Comparison of ENCODE assay signal across 19 cellular contexts in the genomic region with DNA sequence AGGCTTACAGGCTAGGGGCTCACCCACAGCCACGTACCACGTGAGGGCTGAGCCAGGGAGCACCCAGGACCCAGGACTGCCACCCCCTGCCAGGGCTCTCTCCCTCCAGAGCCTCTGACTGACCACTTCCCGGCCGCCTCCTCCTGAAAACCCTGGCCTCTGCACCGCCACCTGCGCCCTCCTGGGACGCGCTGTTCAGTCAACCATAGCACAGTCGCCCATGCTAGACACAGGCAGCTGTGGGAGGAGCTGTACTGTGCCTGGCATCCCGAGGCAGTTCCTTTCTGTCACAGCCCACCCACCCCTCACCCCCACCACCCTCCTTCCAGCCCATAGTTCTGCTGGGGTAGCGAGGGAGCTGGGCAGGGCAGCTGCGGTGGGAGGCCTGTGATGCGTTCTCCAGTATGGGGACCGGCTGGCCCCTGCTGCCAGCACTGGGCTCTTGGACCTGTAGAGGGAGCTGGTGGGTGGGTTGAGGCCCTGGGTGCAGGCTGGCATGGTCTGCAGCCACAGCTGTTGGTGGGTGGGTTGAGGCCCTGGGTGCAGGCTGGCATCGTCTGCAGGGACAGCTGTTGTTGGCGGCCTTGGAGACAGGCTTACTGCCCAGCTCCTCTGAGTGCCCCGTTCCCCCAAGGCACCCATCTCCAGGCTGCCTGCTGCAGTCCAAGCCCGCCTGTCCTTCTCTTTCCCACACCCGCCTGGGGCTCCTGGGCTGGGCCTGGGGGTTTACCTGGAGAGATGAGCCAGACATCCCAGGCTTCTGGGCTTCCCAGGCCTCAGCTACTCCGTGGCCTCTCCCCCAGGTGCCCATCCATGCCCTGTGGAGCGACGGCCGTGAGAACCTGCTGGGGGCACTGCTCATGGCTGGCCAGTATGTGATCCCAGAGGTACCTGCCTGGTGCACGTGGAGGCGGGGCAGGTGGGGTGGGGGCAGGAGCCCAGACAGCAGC. TPM values are rescaled to one million over a fixed set of nuclear protein-coding genes. Genes with fewer than 3 reads are reported as not detected.
DNase-seq lines count a peak whose midpoint lies in the region; TF ChIP-seq lines count a peak whose summit lies in the region.
"Had no signal": no experiment of that assay in that cellular context is flagged by ENCODE, and none has a peak within 500 bp of the region (broad histone marks: within the 10 kb centered on the region; RNA-seq: fewer than 3 reads in every experiment).

No MANE protein-coding gene starts in this region.

- peaks cover 9 to 70% (median 60%) of the 10 kb centered on the region in 10 experiments; a peak in 18 of 20 replicates for H3K4me1 ChIP-seq in BLaER1 treated with 17β-estradiol and CSF1 and Interleukin-3, amounts not matched to agents 10 nM and 100 nM
- H3K4me1 ChIP-seq in HEK293 (ENCODE audit: control insufficient read depth, insufficient read depth, low read length): no peaks in the 10 kb centered on the region
- peaks cover 0 to 9% (median 0%) of the 10 kb centered on the region in 4 donors for H3K4me1 ChIP-seq in tibial artery

- H3K9me3 ChIP-seq in BLaER1 treated with 17β-estradiol and CSF1 and Interleukin-3, amounts not matched to agents 10 nM and 100 nM (replicated peaks in 1 of 11): peaks cover 3 to 28% (median 23%) of the 10 kb centered on the region in 11 experiments; a peak in 19 of 22 replicates
- no peaks in the 10 kb centered on the region for H3K9me3 ChIP-seq in HEK293 (ENCODE audit: control insufficient read depth, insufficient read depth, low read depth, low read length)
- no peaks in the 10 kb centered on the region for H3K9me3 ChIP-seq in WERI-Rb-1 (ENCODE audit: severe bottlenecking)
- H3K9me3 ChIP-seq in tibial artery: no peaks in the 10 kb centered on the region

- DNase-seq in WERI-Rb-1 (no peak), myocyte (ENCODE audit: low read depth) (peak; percentile 87), tibial artery (no peak), T-helper 2 cell (no peak), SK-N-DZ (ENCODE audit: low spot score) (no peak)
- no peak for DNase-seq in stimulated activated CD4-positive, alpha-beta T cell treated with anti-CD3 and anti-CD28 coated beads, Interleukin-12 subunit alpha, Interleukin-12 subunit beta, amount 100 ng/mL, for 4 hours
- DNase-seq: activated CD8-positive, alpha-beta T cell treated with anti-CD3 and anti-CD28 coated beads for 36 hours; activated naive CD4-positive, alpha-beta T cell; NCI-H1092 treated with DMSO at 0.1 percent for 48 hours; OCI-M1; stimulated activated CD4-positive, alpha-beta T cell treated with anti-CD3 and anti-CD28 coated beads, Interleukin-2, amount 100 ng/mL, for 24 hours had no signal

- TF ChIP-seq CTCF in HEK293 (tag by site-specific recombination; IDR thresholded peaks at IDR 0.05) (no peak), WERI-Rb-1 (IDR thresholded peaks at IDR 0.05; ENCODE audit: low read depth, low read length) (peak; percentile 61), tibial artery (IDR thresholded peaks at IDR 0.05) (no peak)

- peak overlapping the region in 4 of 11 experiments; percentile 7 to 27 (median 22); a peak in 2 of 22 replicates for H3K9ac ChIP-seq in BLaER1 treated with 17β-estradiol and CSF1 and Interleukin-3, amounts not matched to agents 10 nM and 100 nM
- H3K9ac ChIP-seq: parathyroid adenoma had no signal

- no peaks in the 10 kb centered on the region for H3K27me3 ChIP-seq in BLaER1 treated with 17β-estradiol and CSF1 and Interleukin-3, amounts not matched to agents 10 nM and 100 nM
- H3K27me3 ChIP-seq in WERI-Rb-1 (ENCODE audit: insufficient read depth, low read depth, severe bottlenecking): no peaks in the 10 kb centered on the region
- H3K27me3 ChIP-seq in tibial artery: peaks cover 0 to 58% of the 10 kb centered on the region in 2 donors

- POLR2A ChIA-PET in HEK293 (lab: Yijun Ruan, JAX): no interaction called here

- no peak overlapping the region for H3K4me3 ChIP-seq in BLaER1 treated with 17β-estradiol and CSF1 and Interleukin-3, amounts not matched to agents 10 nM and 100 nM
- H3K4me3 ChIP-seq in HEK293 (ENCODE audit: low read depth, low read length): no peak overlapping the region
- H3K4me3 ChIP-seq in WERI-Rb-1 (ENCODE audit: low read depth, low read length): no peak overlapping the region
- no peak overlapping the region for H3K4me3 ChIP-seq in tibial artery
- H3K4me3 ChIP-seq: lung had no signal

- H4K20me1 ChIP-seq in BLaER1 treated with 17β-estradiol and CSF1 and Interleukin-3, amounts not matched to agents 10 nM and 100 nM: peaks cover 0 to 18% (median 0%) of the 10 kb centered on the region in 11 experiments; a peak in 1 of 22 replicates

- H3K4me2 ChIP-seq in BLaER1 treated with 17β-estradiol and CSF1 and Interleukin-3, amounts not matched to agents 10 nM and 100 nM: peak overlapping the region in 9 of 11 experiments; percentile 46 to 98 (median 78); a peak in 18 of 22 replicates

- H3K36me3 ChIP-seq in BLaER1 treated with 17β-estradiol and CSF1 and Interleukin-3, amounts not matched to agents 10 nM and 100 nM: no peaks in the 10 kb centered on the region
- H3K36me3 ChIP-seq in HEK293 (ENCODE audit: control insufficient read depth in 2 of 2, insufficient read depth in 1 of 2, low read length in 2 of 2) (no peaks in the 10 kb centered on the region), WERI-Rb-1 (no peaks in the 10 kb centered on the region), tibial artery (no peaks in the 10 kb centered on the region)

- H3K27ac ChIP-seq in BLaER1 treated with 17β-estradiol and CSF1 and Interleukin-3, amounts not matched to agents 10 nM and 100 nM: peak overlapping the region in 3 of 11 experiments; percentile 32 to 44 (median 40); a peak in 4 of 22 replicates
- H3K27ac ChIP-seq in HEK293 (ENCODE audit: extremely low read depth, low read depth, low read length): no peak overlapping the region
- H3K27ac ChIP-seq in WERI-Rb-1: no peak overlapping the region
- H3K27ac ChIP-seq in tibial artery: no peak overlapping the region
- H3K27ac ChIP-seq: epithelial cell of prostate, parathyroid adenoma had no signal

- intact Hi-C loops in tibial artery (cut with DNase I; ENCODE audit: low total_unique reads): no loop called here

- CTCF ChIA-PET in HEK293 (lab: Yijun Ruan, JAX): interaction anchor here (0.6 to 0.9 kb wide), 3 partner anchors 12 to 1165 kb away, joined by 3 to 6 read pairs (median 4); no protein-coding TSS in a partner anchor

TF ChIP-seq in HEK293, 187 proteins besides CTCF, POLR2A, EP300 and RAD21:
- TF ChIP-seq ZFHX2 (tag by site-specific recombination; conservative IDR thresholded peaks at IDR 0.05) (0 out of 2 replicates have a peak, but pooled peaks have one; percentile 12), ZNF184 (tag by site-specific recombination; IDR thresholded peaks at IDR 0.05) (no peak), ZNF548 (tag by site-specific recombination; IDR thresholded peaks at IDR 0.05) (no peak), SP7 (tag by site-specific recombination; IDR thresholded peaks at IDR 0.05) (no peak), GLI2 (tag by site-specific recombination; IDR thresholded peaks at IDR 0.05; ENCODE audit: borderline replicate concordance, low read depth) (no peak), ZNF473 (tag by site-specific recombination; IDR thresholded peaks at IDR 0.05) (no peak), BCL11A (tag by site-specific recombination; IDR thresholded peaks at IDR 0.05; ENCODE audit: low read depth) (no peak)

RNA-seq across cellular contexts. Expression of gene ASPG, which starts 11.5 kb away (rescaled TPM):
- not detected in 2 replicates for total RNA-seq in myocyte
- polyA plus RNA-seq in myocyte (2012): not detected
- not detected in 2 replicates for polyA plus RNA-seq in SK-N-DZ (2014; cell fraction: cytosol; rRNA removed)
- not detected in 2 replicates for polyA plus RNA-seq in SK-N-DZ (2014; cell fraction: nucleus; rRNA removed)
- total RNA-seq: activated CD8-positive, alpha-beta T cell treated with anti-CD3 and anti-CD28 coated beads for 36 hours; CD8-positive, alpha-beta memory T cell; HT-29; T-helper 1 cell treated with Interleukin-12 subunit alpha and Interleukin-12 subunit beta and Interleukin-4 antibody, amounts not matched to agents 30 ng/mL and 1 ng/mL, for 36 hours had no signal
- polyA plus RNA-seq: CD8-positive, alpha-beta memory T cell had no signal

RNA-seq across cellular contexts. Expression of gene KIF26A, which starts 41.4 kb away (rescaled TPM):
- total RNA-seq in myocyte: not detected in 2 replicates
- not detected for polyA plus RNA-seq in myocyte (2012)
- 18.6 and 26.8 TPM in 2 replicates for polyA plus RNA-seq in SK-N-DZ (2014; cell fraction: cytosol; rRNA removed)
- polyA plus RNA-seq in SK-N-DZ (2014; cell fraction: nucleus; rRNA removed): 31.9 and 35.6 TPM in 2 replicates
- total RNA-seq: HT-29 had no signal
- polyA plus RNA-seq: CD8-positive, alpha-beta memory T cell had no signal
